Comparison of ENCODE assay signal across 9 cellular contexts in the genomic region with DNA sequence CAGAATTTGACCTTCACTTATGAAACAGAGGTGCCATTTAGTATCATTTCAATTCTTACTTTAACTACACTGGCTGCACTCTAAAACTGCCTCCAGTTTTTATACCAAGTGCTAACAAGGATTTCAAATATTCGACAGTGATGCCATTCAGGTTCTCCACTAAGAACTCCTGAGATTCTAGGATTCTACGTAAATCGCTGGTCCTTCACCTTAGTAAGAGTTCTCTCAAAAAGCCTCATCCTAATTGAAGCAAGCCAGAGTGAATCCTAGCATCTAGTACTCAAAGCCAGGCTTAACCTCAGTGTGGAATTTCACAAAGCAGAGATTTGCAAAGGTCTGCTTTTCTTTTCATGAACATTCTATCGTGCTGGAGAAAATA. TPM values are rescaled to one million over a fixed set of nuclear protein-coding genes. Genes with fewer than 3 reads are reported as not detected.
DNase-seq lines count a peak whose midpoint lies in the region; ATAC-seq and TF ChIP-seq lines count a peak whose summit lies in the region.
"Had no signal": no experiment of that assay in that cellular context is flagged by ENCODE, and none has a peak within 500 bp of the region (broad histone marks: within the 10 kb centered on the region; RNA-seq: fewer than 3 reads in every experiment).

No MANE protein-coding gene starts in this region.

- H3K27me3 ChIP-seq in GM06990 (replicated peaks; ENCODE audit: control insufficient read depth, insufficient read depth, low read length): no peaks in the 10 kb centered on the region

- TF ChIP-seq CTCF in GM06990 (IDR thresholded peaks at IDR 0.05; ENCODE audit: insufficient read depth, low read length, poor library complexity, severe bottlenecking) (no peak), WI38 (IDR thresholded peaks at IDR 0.05; ENCODE audit: low read depth, low read length) (no peak), fibroblast of the aortic adventitia (IDR thresholded peaks at IDR 0.05; ENCODE audit: insufficient read depth, low read length) (no peak)

- peak overlapping the region; percentile 19; the same call in 1 of the 2 replicates for H3K4me3 ChIP-seq in GM06990 (replicated peaks; ENCODE audit: low read depth, low read length)
- H3K4me3 ChIP-seq in WI38 (ENCODE audit: low read depth, low read length): peak overlapping the region; percentile 97
- peak overlapping the region; percentile 96 for H3K4me3 ChIP-seq in fibroblast of the aortic adventitia (ENCODE audit: low read depth, low read length)
- peak overlapping the region; percentile 68 for H3K4me3 ChIP-seq in skeletal muscle cell (ENCODE audit: low read depth, low read length)

- DNase-seq in GM06990 (ENCODE audit: extremely low read depth, insufficient read length) (no peak), fibroblast of the aortic adventitia (ENCODE audit: low read depth) (peak; percentile 58), skeletal muscle cell (ENCODE audit: low read depth) (no peak), NCI-H146 (lab: John Stamatoyannopoulos, UW) (no peak), NCI-H524 treated with DMSO at 0.1 percent for 48 hours (lab: John Stamatoyannopoulos, UW) (no peak), NCI-H2196 (lab: John Stamatoyannopoulos, UW; ENCODE audit: unreplicated experiment) (no peak)
- DNase-seq: activated CD8-positive, alpha-beta memory T cell treated with anti-CD3 and anti-CD28 coated beads for 24 hours had no signal

- ATAC-seq in HG03469 (IDR thresholded peaks at IDR 0.05; ENCODE audit: unreplicated experiment): no peak

- peaks cover 6% of the 10 kb centered on the region for H3K36me3 ChIP-seq in GM06990 (ENCODE audit: control insufficient read depth, insufficient read depth, low read length)

RNA-seq across cellular contexts. Expression of gene SLC38A2, which starts 3.5 kb away (rescaled TPM):
- 1,199 and 1,239 TPM in 2 replicates for total RNA-seq in fibroblast of the aortic adventitia (ENCODE audit: low replicate concordance)

Comparison
In these comparisons a context has a peak if more than half of its experiments do, and no peak if none do; other contexts are left out.
1. H3K4me3 ChIP-seq: peak in every context shown above with its lines; median percentile 97 in WI38; 96 in fibroblast of the aortic adventitia; 68 in skeletal muscle cell; 19 in GM06990.